1 cellular context compared by ENCODE assay signal in genomic region chr7:107173191-107173590, GRCh38.
TF ChIP-seq lines count a peak whose summit lies in the region.

No MANE protein-coding gene starts in this region.

TF ChIP-seq in GM12878, 131 proteins besides CTCF, POLR2A, EP300 and RAD21 (continued from another document):
- TF ChIP-seq SKIL (IDR thresholded peaks at IDR 0.05; ENCODE audit: low read depth, poor library complexity, severe bottlenecking) = no peak
- TF ChIP-seq ETV6 (conservative IDR thresholded peaks at IDR 0.05 in 1 of 2, IDR thresholded peaks at IDR 0.05 in 1 of 2; ENCODE audit: borderline replicate concordance in 1 of 2, low read depth in 1 of 2) = no peak
- no peak for TF ChIP-seq TAF1 (IDR thresholded peaks at IDR 0.05; ENCODE audit: borderline replicate concordance, low read depth, low read length)
- TF ChIP-seq, protein P1, sequence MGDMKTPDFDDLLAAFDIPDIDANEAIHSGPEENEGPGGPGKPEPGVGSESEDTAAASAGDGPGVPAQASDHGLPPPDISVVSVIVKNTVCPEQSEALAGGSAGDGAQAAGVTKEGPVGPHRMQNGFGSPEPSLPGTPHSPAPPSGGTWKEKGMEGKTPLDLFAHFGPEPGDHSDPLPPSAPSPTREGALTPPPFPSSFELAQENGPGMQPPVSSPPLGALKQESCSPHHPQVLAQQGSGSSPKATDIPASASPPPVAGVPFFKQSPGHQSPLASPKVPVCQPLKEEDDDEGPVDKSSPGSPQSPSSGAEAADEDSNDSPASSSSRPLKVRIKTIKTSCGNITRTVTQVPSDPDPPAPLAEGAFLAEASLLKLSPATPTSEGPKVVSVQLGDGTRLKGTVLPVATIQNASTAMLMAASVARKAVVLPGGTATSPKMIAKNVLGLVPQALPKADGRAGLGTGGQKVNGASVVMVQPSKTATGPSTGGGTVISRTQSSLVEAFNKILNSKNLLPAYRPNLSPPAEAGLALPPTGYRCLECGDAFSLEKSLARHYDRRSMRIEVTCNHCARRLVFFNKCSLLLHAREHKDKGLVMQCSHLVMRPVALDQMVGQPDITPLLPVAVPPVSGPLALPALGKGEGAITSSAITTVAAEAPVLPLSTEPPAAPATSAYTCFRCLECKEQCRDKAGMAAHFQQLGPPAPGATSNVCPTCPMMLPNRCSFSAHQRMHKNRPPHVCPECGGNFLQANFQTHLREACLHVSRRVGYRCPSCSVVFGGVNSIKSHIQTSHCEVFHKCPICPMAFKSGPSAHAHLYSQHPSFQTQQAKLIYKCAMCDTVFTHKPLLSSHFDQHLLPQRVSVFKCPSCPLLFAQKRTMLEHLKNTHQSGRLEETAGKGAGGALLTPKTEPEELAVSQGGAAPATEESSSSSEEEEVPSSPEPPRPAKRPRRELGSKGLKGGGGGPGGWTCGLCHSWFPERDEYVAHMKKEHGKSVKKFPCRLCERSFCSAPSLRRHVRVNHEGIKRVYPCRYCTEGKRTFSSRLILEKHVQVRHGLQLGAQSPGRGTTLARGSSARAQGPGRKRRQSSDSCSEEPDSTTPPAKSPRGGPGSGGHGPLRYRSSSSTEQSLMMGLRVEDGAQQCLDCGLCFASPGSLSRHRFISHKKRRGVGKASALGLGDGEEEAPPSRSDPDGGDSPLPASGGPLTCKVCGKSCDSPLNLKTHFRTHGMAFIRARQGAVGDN (IDR thresholded peaks at IDR 0.05) = no peak
- TF ChIP-seq HDGF (IDR thresholded peaks at IDR 0.05) = no peak
- no peak for TF ChIP-seq KLF5 (IDR thresholded peaks at IDR 0.05; ENCODE audit: partially characterized antibody)
- no peak for TF ChIP-seq FOS (IDR thresholded peaks at IDR 0.05; ENCODE audit: borderline replicate concordance, extremely low read depth, insufficient read length)
- no peak for TF ChIP-seq PAX5 (IDR thresholded peaks at IDR 0.05; ENCODE audit: borderline replicate concordance, low read depth, low read length)
- TF ChIP-seq FOXK2 (IDR thresholded peaks at IDR 0.05) = no peak
- TF ChIP-seq PRDM15 (CRISPR knock-in tag; IDR thresholded peaks at IDR 0.05) = no peak
